Comparison of ENCODE assay signal across 18 cellular contexts in the genomic region with DNA sequence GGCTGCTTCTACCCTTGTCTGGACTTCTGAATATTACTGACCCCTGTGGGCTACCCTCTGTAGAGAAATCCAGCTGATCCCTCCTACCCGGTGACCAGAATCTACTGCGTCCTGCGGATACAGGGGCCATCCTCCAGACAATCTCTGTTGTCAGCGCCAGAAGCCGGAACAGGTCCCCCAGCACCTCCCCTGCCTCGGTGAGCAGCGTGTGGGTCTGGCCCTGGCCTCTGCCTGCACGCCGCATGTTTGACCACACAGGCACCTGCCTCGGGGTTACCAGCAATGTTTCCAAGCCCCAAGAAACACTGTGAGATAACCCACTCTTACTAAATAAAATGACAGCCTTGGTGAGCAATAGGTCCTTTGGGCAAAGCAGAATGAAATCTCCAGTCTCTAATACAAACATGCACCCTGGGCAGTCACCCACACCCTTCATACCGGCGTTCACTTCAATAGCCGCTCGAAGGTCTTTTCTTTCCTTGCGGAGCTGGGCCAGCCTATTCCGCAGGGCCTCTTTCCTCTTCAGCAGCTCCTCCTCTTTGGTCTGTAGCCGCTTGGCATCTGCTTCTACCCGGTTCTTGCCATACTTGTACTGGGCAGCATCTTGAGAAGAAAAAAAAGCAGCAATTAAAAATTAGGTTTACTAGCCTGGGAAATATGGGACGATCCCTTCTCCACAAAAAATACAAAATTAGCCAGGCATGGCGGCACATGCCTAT.
DNase-seq lines count a peak whose midpoint lies in the region; ATAC-seq, FAIRE-seq and TF ChIP-seq lines count a peak whose summit lies in the region.
"Had no signal": no experiment of that assay in that cellular context is flagged by ENCODE, and none has a peak within 500 bp of the region (broad histone marks: within the 10 kb centered on the region; RNA-seq: fewer than 3 reads in every experiment).

No MANE protein-coding gene starts in this region.

- H2BK15ac ChIP-seq in H1 (ENCODE audit: low read length): no peak overlapping the region
- no peak overlapping the region for H2BK15ac ChIP-seq in neuronal stem cell (ENCODE audit: low read length)

- ATAC-seq in Right ventricle myocardium superior (ENCODE audit: poor library complexity) (no peak), upper lobe of right lung (no peak), HG03095 (IDR thresholded peaks at IDR 0.05; ENCODE audit: unreplicated experiment) (no peak)

- no peaks in the 10 kb centered on the region for H3K23me2 ChIP-seq in H1 (ENCODE audit: low read depth, low read length)

- TF ChIP-seq POLR2A in H1 (IDR thresholded peaks at IDR 0.05; ENCODE audit: control extremely low read depth in 1 of 2, low read depth in 2 of 2, low read length in 2 of 2) (no peak), erythroblast (IDR thresholded peaks at IDR 0.05; ENCODE audit: low read length) (no peak)

- H3K9ac ChIP-seq in H1 (replicated peaks in 1 of 4; ENCODE audit: extremely low read depth in 1 of 4, low read depth in 3 of 4, low read length in 3 of 4) (no peak overlapping the region), neuronal stem cell (ENCODE audit: low read depth, low read length, poor library complexity) (no peak overlapping the region)
- H3K9ac ChIP-seq: BLaER1, GM23248 had no signal

- H2AFZ ChIP-seq in H1 (ENCODE audit: low read length) (no peak overlapping the region), neuronal stem cell (ENCODE audit: low read length) (no peak overlapping the region)
- H2AFZ ChIP-seq: GM23248 had no signal

- H3K4me1 ChIP-seq in left ventricle myocardium inferior: peaks cover 14% of the 10 kb centered on the region
- peaks cover 0 to 6% (median 1%) of the 10 kb centered on the region in 4 experiments; a peak in 4 of 7 replicates for H3K4me1 ChIP-seq in H1 (replicated peaks in 1 of 4; ENCODE audit: control insufficient read depth in 3 of 4, insufficient read depth in 4 of 4, low read length in 3 of 4)
- peaks cover 20 to 21% of the 10 kb centered on the region in 2 donors for H3K4me1 ChIP-seq in neuronal stem cell (ENCODE audit: control insufficient read depth in 2 of 2, insufficient read depth in 1 of 2, low read depth in 1 of 2, low read length in 2 of 2)
- H3K4me1 ChIP-seq in upper lobe of right lung: peaks cover 11% of the 10 kb centered on the region

- no peak overlapping the region for H2BK20ac ChIP-seq in H1 (ENCODE audit: low read length)

- CTCF ChIA-PET in H1 (lab: Charles Lee; ENCODE audit: partially characterized antibody): interaction anchor here (0.7 to 4.0 kb wide), 5 partner anchors 13 to 269 kb away, joined by 3 to 23 read pairs (median 3); no protein-coding TSS in a partner anchor

- TF ChIP-seq EP300 in H1 (IDR thresholded peaks at IDR 0.05; ENCODE audit: borderline replicate concordance in 1 of 2, low read depth in 2 of 2, low read length in 2 of 2): no peak

- no peak overlapping the region for H2AK5ac ChIP-seq in H1 (ENCODE audit: low read depth, low read length)
- no peak overlapping the region for H2AK5ac ChIP-seq in neuronal stem cell (ENCODE audit: low read depth, low read length)

- H3K79me2 ChIP-seq in H1 (ENCODE audit: control insufficient read depth in 1 of 2, insufficient read depth in 2 of 2, low read length in 2 of 2): no peaks in the 10 kb centered on the region

- H2BK12ac ChIP-seq in H1 (ENCODE audit: low read depth, low read length) (no peak overlapping the region), neuronal stem cell (ENCODE audit: low read length) (no peak overlapping the region)

- no peak for FAIRE-seq in H1 (lab: Jason Lieb, UNC)
- FAIRE-seq: GM12891 had no signal

- H3K79me1 ChIP-seq in H1 (ENCODE audit: low read depth, low read length): no peaks in the 10 kb centered on the region; the same call in 1 of the 2 replicates
- peaks cover 3% of the 10 kb centered on the region for H3K79me1 ChIP-seq in neuronal stem cell (ENCODE audit: low read depth, low read length)

- POLR2A ChIA-PET in H1 (lab: Charles Lee; ENCODE audit: partially characterized antibody): no interaction called here

- peak overlapping the region; percentile 28; the same call in 1 of the 2 replicates for H4K8ac ChIP-seq in H1 (ENCODE audit: extremely low read depth, insufficient read depth, low read length)
- no peak overlapping the region for H4K8ac ChIP-seq in neuronal stem cell (ENCODE audit: low read depth, low read length)

- no peak overlapping the region for H3K14ac ChIP-seq in H1 (ENCODE audit: insufficient read length)
- H3K14ac ChIP-seq in neuronal stem cell (ENCODE audit: low read length): no peak overlapping the region

- no peak overlapping the region for H4K91ac ChIP-seq in H1 (replicated peaks; ENCODE audit: insufficient read length, low read length)
- H4K91ac ChIP-seq in neuronal stem cell (ENCODE audit: low read depth, low read length, poor library complexity): no peak overlapping the region

- H2BK120ac ChIP-seq in H1 (replicated peaks; ENCODE audit: low read depth, low read length) (no peak overlapping the region), neuronal stem cell (ENCODE audit: low read depth, low read length) (no peak overlapping the region)

- no peak overlapping the region for H3K56ac ChIP-seq in H1 (replicated peaks; ENCODE audit: insufficient read length, low read depth, low read length)

- H3K4me3 ChIP-seq in left ventricle myocardium inferior: no peak overlapping the region
- H3K4me3 ChIP-seq in H1 (ENCODE audit: extremely low read depth in 1 of 4, insufficient read depth in 2 of 4, low read depth in 3 of 4, low read length in 4 of 4): no peak overlapping the region
- no peak overlapping the region for H3K4me3 ChIP-seq in neuronal stem cell (ENCODE audit: low read length in 2 of 2)
- H3K4me3 ChIP-seq in upper lobe of right lung: no peak overlapping the region
- H3K4me3 ChIP-seq: BLaER1, GM23248, Peyer's patch had no signal

- H3K27ac ChIP-seq in left ventricle myocardium inferior (replicated peaks) (no peak overlapping the region), H1 (ENCODE audit: low read depth, low read length) (no peak overlapping the region), neuronal stem cell (replicated peaks; ENCODE audit: low read length) (no peak overlapping the region), upper lobe of right lung (no peak overlapping the region)
- H3K27ac ChIP-seq: BLaER1, GM23248 had no signal

- no peak overlapping the region for H3K23ac ChIP-seq in H1 (ENCODE audit: insufficient read length)
- H3K23ac ChIP-seq in neuronal stem cell (ENCODE audit: low read depth, low read length, poor library complexity): no peak overlapping the region

- TF ChIP-seq CTCF in left ventricle myocardium inferior (IDR thresholded peaks at IDR 0.05; ENCODE audit: borderline replicate concordance) (no peak), H1 (IDR thresholded peaks at IDR 0.05; ENCODE audit: control extremely low read depth in 1 of 3, insufficient read depth in 1 of 3, low read depth in 1 of 3, low read length in 3 of 3) (no peak), upper lobe of right lung (IDR thresholded peaks at IDR 0.05) (no peak)

- no peak overlapping the region; the same call in 1 of the 2 replicates for H3K18ac ChIP-seq in H1 (ENCODE audit: extremely low read depth, low read length)
- peak overlapping the region; percentile 58 for H3K18ac ChIP-seq in neuronal stem cell (ENCODE audit: low read length)

- H4K5ac ChIP-seq in H1 (ENCODE audit: insufficient read length, low read depth, low read length): no peak overlapping the region

- peaks cover 0 to 2% of the 10 kb centered on the region in 2 experiments for H4K20me1 ChIP-seq in H1 (replicated peaks in 1 of 2; ENCODE audit: control insufficient read depth in 1 of 2, insufficient read depth in 2 of 2, low read length in 2 of 2)
- H4K20me1 ChIP-seq: BLaER1 had no signal

- H3K27me3 ChIP-seq in left ventricle myocardium inferior (ENCODE audit: low read depth) (no peaks in the 10 kb centered on the region), H1 (replicated peaks in 1 of 4; ENCODE audit: control insufficient read depth in 3 of 4, extremely low read depth in 1 of 4, insufficient read depth in 3 of 4, low read length in 3 of 4) (no peaks in the 10 kb centered on the region), neuronal stem cell (ENCODE audit: control insufficient read depth in 3 of 3, insufficient read depth in 3 of 3, low read depth in 1 of 3, low read length in 3 of 3) (no peaks in the 10 kb centered on the region), upper lobe of right lung (no peaks in the 10 kb centered on the region)
- H3K27me3 ChIP-seq: BLaER1, Peyer's patch had no signal

- H3K4me2 ChIP-seq in H1 (ENCODE audit: insufficient read depth in 1 of 2, low read depth in 2 of 2, low read length in 2 of 2) (no peak overlapping the region), neuronal stem cell (ENCODE audit: insufficient read depth, low read length, poor library complexity, severe bottlenecking) (no peak overlapping the region)
- H3K4me2 ChIP-seq: BLaER1 had no signal

- intact Hi-C loops in Right ventricle myocardium superior (cut with DNase I) (no loop called here), left ventricle myocardium inferior (cut with micrococcal nuclease) (no loop called here), upper lobe of right lung (cut with DNase I) (no loop called here)

- DNase-seq in Right ventricle myocardium superior (peak; percentile 14), left ventricle myocardium inferior (no peak), H1 (ENCODE audit: low read depth in 1 of 2, low spot score in 2 of 2) (no peak), neuronal stem cell (ENCODE audit: low spot score) (no peak), upper lobe of right lung (peak; percentile 28), erythroblast (lab: John Stamatoyannopoulos, UW) (no peak)
- DNase-seq in effector CD4-positive, alpha-beta T cell: no peak
- DNase-seq: 8988T; CD8-positive, alpha-beta memory T cell; GDM1; GM23248; NCI-H1436 treated with DMSO at 0.1 percent for 48 hours; NCI-H2081; SHP77 had no signal

- H3K4ac ChIP-seq in H1 (replicated peaks; ENCODE audit: insufficient read length, low read depth, low read length) (no peak overlapping the region), neuronal stem cell (ENCODE audit: low read length) (no peak overlapping the region)

- peaks cover 26% of the 10 kb centered on the region for H3K36me3 ChIP-seq in left ventricle myocardium inferior
- H3K36me3 ChIP-seq in H1 (ENCODE audit: control insufficient read depth in 2 of 4, insufficient read depth in 4 of 4, low read length in 3 of 4): peaks cover 0 to 18% (median 4%) of the 10 kb centered on the region in 4 experiments; a peak in 3 of 8 replicates
- H3K36me3 ChIP-seq in neuronal stem cell (replicated peaks in 1 of 2; ENCODE audit: control insufficient read depth in 2 of 2, insufficient read depth in 2 of 2, low read length in 2 of 2): peaks cover 15 to 38% of the 10 kb centered on the region in 2 donors
- H3K36me3 ChIP-seq in upper lobe of right lung: peaks cover 44% of the 10 kb centered on the region

- no peaks in the 10 kb centered on the region for H3K9me3 ChIP-seq in left ventricle myocardium inferior (replicated peaks)
- no peaks in the 10 kb centered on the region for H3K9me3 ChIP-seq in H1 (ENCODE audit: insufficient read depth in 2 of 2, low read depth in 1 of 2, low read length in 1 of 2)
- H3K9me3 ChIP-seq in neuronal stem cell (replicated peaks in 1 of 2; ENCODE audit: control insufficient read depth in 2 of 2, insufficient read depth in 1 of 2, low read depth in 1 of 2, low read length in 2 of 2): no peaks in the 10 kb centered on the region
- no peaks in the 10 kb centered on the region for H3K9me3 ChIP-seq in upper lobe of right lung
- H3K9me3 ChIP-seq: BLaER1, Peyer's patch had no signal

- H2BK5ac ChIP-seq in H1 (ENCODE audit: low read depth, low read length) (no peak overlapping the region; the same call in 1 of the 2 replicates), neuronal stem cell (ENCODE audit: low read length) (no peak overlapping the region)

- 94% methylated on average over 20 of the region's 20 CpGs; no CpG with 5 or more reads in 1 of the 2 experiments for WGBS in H1 (ENCODE audit: extremely low coverage in 1 of 2, insufficient coverage in 1 of 2, insufficient read length in 1 of 2, insufficient replicate concordance in 2 of 2, low coverage in 1 of 2, low lambda C conversion rate in 2 of 2, missing lambda C conversion rate in 1 of 2), 2 experiments
- WGBS in neuronal stem cell (ENCODE audit: extremely low coverage in 2 of 2, insufficient read length in 2 of 2, insufficient replicate concordance in 1 of 2), 2 donors: no CpG with 5 or more reads among the region's 20 CpGs

- no peak for TF ChIP-seq RAD21 in H1 (IDR thresholded peaks at IDR 0.05 in 1 of 2, conservative IDR thresholded peaks at IDR 0.05 in 1 of 2; ENCODE audit: low read depth in 2 of 2, low read length in 2 of 2)

Comparison
In these comparisons a context has a peak if more than half of its experiments do, and no peak if none do; other contexts are left out.
1. DNase-seq: peak in Right ventricle myocardium superior (single experiment) and upper lobe of right lung (single experiment); none in left ventricle myocardium inferior (single experiment), H1 (0 of 2), neuronal stem cell (single experiment), erythroblast (0 of 2) and effector CD4-positive, alpha-beta T cell (single experiment).